ENCODE assay signal across 1 cellular context in genomic region chr6:90414352-90414751, GRCh38.
TF ChIP-seq lines count a peak whose summit lies in the region.

No MANE protein-coding gene starts in this region.

TF ChIP-seq in HCT116, 20 proteins besides CTCF, POLR2A, EP300 and RAD21 (continued from another document):
- TF ChIP-seq, protein P1, sequence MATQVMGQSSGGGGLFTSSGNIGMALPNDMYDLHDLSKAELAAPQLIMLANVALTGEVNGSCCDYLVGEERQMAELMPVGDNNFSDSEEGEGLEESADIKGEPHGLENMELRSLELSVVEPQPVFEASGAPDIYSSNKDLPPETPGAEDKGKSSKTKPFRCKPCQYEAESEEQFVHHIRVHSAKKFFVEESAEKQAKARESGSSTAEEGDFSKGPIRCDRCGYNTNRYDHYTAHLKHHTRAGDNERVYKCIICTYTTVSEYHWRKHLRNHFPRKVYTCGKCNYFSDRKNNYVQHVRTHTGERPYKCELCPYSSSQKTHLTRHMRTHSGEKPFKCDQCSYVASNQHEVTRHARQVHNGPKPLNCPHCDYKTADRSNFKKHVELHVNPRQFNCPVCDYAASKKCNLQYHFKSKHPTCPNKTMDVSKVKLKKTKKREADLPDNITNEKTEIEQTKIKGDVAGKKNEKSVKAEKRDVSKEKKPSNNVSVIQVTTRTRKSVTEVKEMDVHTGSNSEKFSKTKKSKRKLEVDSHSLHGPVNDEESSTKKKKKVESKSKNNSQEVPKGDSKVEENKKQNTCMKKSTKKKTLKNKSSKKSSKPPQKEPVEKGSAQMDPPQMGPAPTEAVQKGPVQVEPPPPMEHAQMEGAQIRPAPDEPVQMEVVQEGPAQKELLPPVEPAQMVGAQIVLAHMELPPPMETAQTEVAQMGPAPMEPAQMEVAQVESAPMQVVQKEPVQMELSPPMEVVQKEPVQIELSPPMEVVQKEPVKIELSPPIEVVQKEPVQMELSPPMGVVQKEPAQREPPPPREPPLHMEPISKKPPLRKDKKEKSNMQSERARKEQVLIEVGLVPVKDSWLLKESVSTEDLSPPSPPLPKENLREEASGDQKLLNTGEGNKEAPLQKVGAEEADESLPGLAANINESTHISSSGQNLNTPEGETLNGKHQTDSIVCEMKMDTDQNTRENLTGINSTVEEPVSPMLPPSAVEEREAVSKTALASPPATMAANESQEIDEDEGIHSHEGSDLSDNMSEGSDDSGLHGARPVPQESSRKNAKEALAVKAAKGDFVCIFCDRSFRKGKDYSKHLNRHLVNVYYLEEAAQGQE (IDR thresholded peaks at IDR 0.05; ENCODE audit: low read depth): no peak
- TF ChIP-seq EZH2 (IDR thresholded peaks at IDR 0.05) (no peak), SP1 (IDR thresholded peaks at IDR 0.05; ENCODE audit: low read depth) (no peak), CBX3 (IDR thresholded peaks at IDR 0.05; ENCODE audit: low read depth) (no peak), JUND (IDR thresholded peaks at IDR 0.05) (no peak), EZH2phosphoT487 (IDR thresholded peaks at IDR 0.05; ENCODE audit: borderline replicate concordance) (no peak), POLR2AphosphoS5 (IDR thresholded peaks at IDR 0.05; ENCODE audit: low read depth, low read length) (no peak), ZBTB33 (IDR thresholded peaks at IDR 0.05; ENCODE audit: extremely low read depth, insufficient replicate concordance, low read length) (no peak)
